In the genomic region with DNA sequence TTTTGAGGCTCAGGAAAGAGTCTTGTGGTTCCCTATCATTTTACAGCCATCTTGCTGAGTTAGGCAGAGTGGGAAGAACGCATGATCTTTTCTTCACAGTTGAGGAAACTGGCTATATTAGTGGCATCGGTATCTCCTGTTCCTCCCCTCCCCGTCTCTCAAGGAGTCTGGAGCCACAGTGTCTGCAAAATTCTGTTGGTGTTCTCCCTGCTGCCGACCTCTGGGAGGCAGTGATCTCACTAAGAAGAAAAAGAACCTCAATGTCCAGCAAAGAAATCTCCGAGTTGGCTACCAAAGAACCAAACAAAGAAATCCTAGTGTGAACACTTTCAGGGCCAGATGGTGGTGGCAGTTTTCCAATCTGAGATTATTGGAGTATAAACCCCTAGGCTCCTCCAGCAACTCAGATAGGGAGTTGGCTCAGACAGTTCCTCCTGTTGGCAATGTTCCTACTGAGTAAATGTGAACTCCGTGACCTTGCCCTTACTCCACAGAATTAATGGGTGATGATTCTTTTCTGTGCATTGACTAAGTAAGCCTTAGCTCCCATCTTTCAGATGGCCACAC, we compare ENCODE assay signal across 17 cellular contexts. TPM values are rescaled to one million over a fixed set of nuclear protein-coding genes. Genes with fewer than 3 reads are reported as not detected.
"Had no signal": no experiment of that assay in that cellular context is flagged by ENCODE, and none has a peak within 500 bp of the region (broad histone marks: within the 10 kb centered on the region; RNA-seq: fewer than 3 reads in every experiment).

No MANE protein-coding gene starts in this region.

- H3K9me3 ChIP-seq: right lobe of liver, suprapubic skin, upper lobe of left lung had no signal

- H3K4me1 ChIP-seq: foreskin keratinocyte, right lobe of liver, spleen, upper lobe of left lung had no signal

- H3K27me3 ChIP-seq: foreskin keratinocyte, right lobe of liver, upper lobe of left lung had no signal

- H3K36me3 ChIP-seq: right lobe of liver, spleen, suprapubic skin, upper lobe of left lung had no signal

- H3K27ac ChIP-seq: foreskin keratinocyte, right lobe of liver, spleen, suprapubic skin, upper lobe of left lung had no signal

- DNase-seq: activated CD4-positive, alpha-beta memory T cell treated with anti-CD3 and anti-CD28 coated beads, Interleukin-2, amount 10 ng/mL, durations not matched to agents 7 days and 5 days; activated gamma-delta T cell; activated T-cell treated with anti-CD3 and anti-CD28 coated beads, Interleukin-2, amount 50 U/mL, for 48 hours; foreskin keratinocyte; immature natural killer cell; occipital lobe; right lobe of liver; spleen; stimulated activated CD4-positive, alpha-beta T cell treated with anti-CD3 and anti-CD28 coated beads, Interleukin-1b, Interleukin-23, amount 100 ng/mL, for 48 hours; stimulated activated naive CD4-positive, alpha-beta T cell treated with Interleukin-2 at 50 U/mL for 16 hours; upper lobe of left lung had no signal

- H3K4me3 ChIP-seq: right lobe of liver, spleen, suprapubic skin, upper lobe of left lung had no signal

- ATAC-seq: foreskin keratinocyte; natural killer cell treated with Interleukin-12 subunit alpha and Interleukin-12 subunit beta and Interleukin-15 and Interleukin-18, amount 100 ng/mL, for 72 hours; right lobe of liver had no signal

RNA-seq across cellular contexts. Expression of a gene that starts 41.2 kb away (rescaled TPM):
- total RNA-seq: activated CD4-positive, alpha-beta memory T cell treated with anti-CD3 and anti-CD28 coated beads, Interleukin-2, amount 10 ng/mL, durations not matched to agents 7 days and 5 days; chondrocyte; dermis microvascular lymphatic vessel endothelial cell; foreskin keratinocyte; natural killer cell treated with Interleukin-12 subunit alpha and Interleukin-12 subunit beta and Interleukin-15 and Interleukin-18, amount 100 ng/mL, for 72 hours; occipital lobe; progenitor cell of endocrine pancreas; right lobe of liver; spleen; suprapubic skin; upper lobe of left lung had no signal
- polyA plus RNA-seq: esophagus, foreskin keratinocyte, immature natural killer cell had no signal
